9 cellular contexts compared by ENCODE assay signal in genomic region chr2:162072181-162072702, GRCh38. TPM values are rescaled to one million over a fixed set of nuclear protein-coding genes. Genes with fewer than 3 reads are reported as not detected.
DNase-seq lines count a peak whose midpoint lies in the region; ATAC-seq, FAIRE-seq and TF ChIP-seq lines count a peak whose summit lies in the region.
"Had no signal": no experiment of that assay in that cellular context is flagged by ENCODE, and none has a peak within 500 bp of the region (broad histone marks: within the 10 kb centered on the region; RNA-seq: fewer than 3 reads in every experiment).

No MANE protein-coding gene starts in this region.

- TF ChIP-seq CTCF in prostate gland (IDR thresholded peaks at IDR 0.05): no peak

- no peaks in the 10 kb centered on the region for H3K36me3 ChIP-seq in prostate gland

- H3K27me3 ChIP-seq in prostate gland (replicated peaks; ENCODE audit: insufficient read depth): no peaks in the 10 kb centered on the region

- H3K9me3 ChIP-seq in prostate gland: no peaks in the 10 kb centered on the region

- peak; percentile 87 for DNase-seq in RCC 7860 (ENCODE audit: low spot score)
- no peak for DNase-seq in left colon
- no peak for DNase-seq in OCI-M2 (lab: John Stamatoyannopoulos, UW; ENCODE audit: unreplicated experiment)
- DNase-seq in prostate gland (ENCODE audit: low spot score): no peak
- no peak for DNase-seq in cardiac septum (ENCODE audit: low spot score)
- DNase-seq in activated CD4-positive, alpha-beta T cell treated with anti-CD3 and anti-CD28 coated beads for 48 hours: no peak

- intact Hi-C loops in left colon (cut with DNase I, micrococcal nuclease) (no loop called here), prostate gland (cut with DNase I) (no loop called here), cardiac septum (cut with DNase I) (loop anchor here (5.0 kb wide), 2 partner anchors 45 to 60 kb away; no protein-coding TSS in a partner anchor)

- H3K27ac ChIP-seq in prostate gland: peak overlapping the region in 1 of 2 donors; percentile 87

- peak; percentile 65 for ATAC-seq in GM18519 (IDR thresholded peaks at IDR 0.05; ENCODE audit: low FRiP score, unreplicated experiment)
- peak; percentile 57 for ATAC-seq in HG02571 (IDR thresholded peaks at IDR 0.05; ENCODE audit: unreplicated experiment)
- ATAC-seq in left colon: peak; percentile 28
- ATAC-seq: Panc1 had no signal

- H3K4me1 ChIP-seq in prostate gland (replicated peaks): no peaks in the 10 kb centered on the region

- H3K4me3 ChIP-seq in prostate gland: peak overlapping the region in 1 of 2 donors; percentile 56

- no peak for TF ChIP-seq POLR2A in prostate gland (IDR thresholded peaks at IDR 0.05)

- FAIRE-seq in RCC 7860 (lab: Jason Lieb, UNC): peak; percentile 92

RNA-seq across cellular contexts. Expression of gene DPP4, which starts 1.8 kb away (rescaled TPM):
- total RNA-seq in left colon (10 to 100 TPM; 14.7 to 30.1 TPM), prostate gland (10 to 100 TPM; 36.8 to 76.0 TPM), cardiac septum (3.4 TPM)
